8 cellular contexts compared by ENCODE assay signal in genomic region chr16:30741461-30741914, GRCh38. TPM values are rescaled to one million over a fixed set of nuclear protein-coding genes. Genes with fewer than 3 reads are reported as not detected.
DNase-seq lines count a peak whose midpoint lies in the region; ATAC-seq and TF ChIP-seq lines count a peak whose summit lies in the region.

No MANE protein-coding gene starts in this region.

- peak overlapping the region; percentile 54 for H3K9ac ChIP-seq in HUES6 (ENCODE audit: low read length)
- H3K9ac ChIP-seq in colonic mucosa (ENCODE audit: low read depth in 2 of 2, low read length in 2 of 2), result peak overlapping the region in 1 of 2 donors; percentile 72

- TF ChIP-seq CTCF in AG04450 (IDR thresholded peaks at IDR 0.05; ENCODE audit: low read depth, low read length), result no peak
- TF ChIP-seq CTCF in colonic mucosa (IDR thresholded peaks at IDR 0.05), result no peak

- H3K36me3 ChIP-seq in HUES6 (ENCODE audit: control insufficient read depth, insufficient read depth, low read length), result peaks cover 64% of the 10 kb centered on the region
- H3K36me3 ChIP-seq in colonic mucosa, result peaks cover 22% of the 10 kb centered on the region
- H3K36me3 ChIP-seq in mesodermal cell (ENCODE audit: control insufficient read depth, insufficient read depth, low read length), result peaks cover 81% of the 10 kb centered on the region

- 75 to 88% methylated on average over 2 to 3 of the region's 6 CpGs for WGBS in mesodermal cell (ENCODE audit: insufficient coverage in 2 of 2), 2 experiments

- no peaks in the 10 kb centered on the region for H3K27me3 ChIP-seq in AG04450 (ENCODE audit: control insufficient read depth, insufficient read depth, low read length)
- H3K27me3 ChIP-seq in HUES6 (ENCODE audit: control insufficient read depth, insufficient read depth, low read length), result no peaks in the 10 kb centered on the region
- no peaks in the 10 kb centered on the region for H3K27me3 ChIP-seq in colonic mucosa

- H3K9me3 ChIP-seq in AG04450 (ENCODE audit: control insufficient read depth, insufficient read depth, low read length) (no peaks in the 10 kb centered on the region), HUES6 (ENCODE audit: control insufficient read depth, insufficient read depth, low read depth, low read length) (no peaks in the 10 kb centered on the region), colonic mucosa (no peaks in the 10 kb centered on the region), mesodermal cell (ENCODE audit: control insufficient read depth, low read length) (no peaks in the 10 kb centered on the region)

- peak overlapping the region; percentile 69 for H3K27ac ChIP-seq in AG04450 (ENCODE audit: low read depth, low read length)
- H3K27ac ChIP-seq in HUES6 (ENCODE audit: low read depth, low read length), result no peak overlapping the region
- H3K27ac ChIP-seq in colonic mucosa, result peak overlapping the region; percentile 80
- peak overlapping the region; percentile 91 for H3K27ac ChIP-seq in mesodermal cell (ENCODE audit: low read depth, low read length, severe bottlenecking)

- POLR2A ChIA-PET in AG04450 (lab: Yijun Ruan, JAX), result no interaction called here

- intact Hi-C loops in colonic mucosa (cut with DNase I), result no loop called here

- CTCF ChIA-PET in AG04450 (lab: Charles Lee), result no interaction called here

- H3K4me1 ChIP-seq in HUES6 (ENCODE audit: control insufficient read depth, insufficient read depth, low read length), result peaks cover 18% of the 10 kb centered on the region; the same call in 1 of the 2 replicates
- H3K4me1 ChIP-seq in colonic mucosa, result peaks cover 10% of the 10 kb centered on the region
- peaks cover 33% of the 10 kb centered on the region for H3K4me1 ChIP-seq in mesodermal cell (ENCODE audit: control insufficient read depth, insufficient read depth, low read length, poor library complexity, severe bottlenecking)

- DNase-seq in AG04450 (ENCODE audit: low read depth, low spot score) (peak; percentile 70), colonic mucosa (peak; percentile 70), middle frontal gyrus (ENCODE audit: extremely low spot score, low spot score) (no peak), KG1 (lab: John Stamatoyannopoulos, UW) (no peak)
- no peak for DNase-seq in stimulated activated CD4-positive, alpha-beta T cell treated with anti-CD3 and anti-CD28 coated beads, Interleukin-15, amount 100 ng/mL, for 24 hours

- ATAC-seq in HG02759 (IDR thresholded peaks at IDR 0.05; ENCODE audit: unreplicated experiment), result no peak

- H3K4me3 ChIP-seq in AG04450 (ENCODE audit: low read depth, low read length) (no peak overlapping the region), HUES6 (ENCODE audit: low read depth, low read length) (no peak overlapping the region), colonic mucosa (no peak overlapping the region), mesodermal cell (ENCODE audit: extremely low read depth, insufficient read depth, low read length, poor library complexity, severe bottlenecking) (no peak overlapping the region)

RNA-seq across cellular contexts. Expression of gene PHKG2, which starts 6.7 kb away (rescaled TPM):
- polyA plus RNA-seq in AG04450 (2011; rRNA removed), result 21.7 and 26.0 TPM in 2 replicates
- 18.6 and 28.5 TPM in 2 replicates for polyA minus RNA-seq in AG04450 (2011; rRNA and poly(A)+ RNA removed)
- total RNA-seq in colonic mucosa, result 10 to 100 TPM; 33.6 to 47.8 TPM
- 32.7 TPM for polyA plus RNA-seq in mesodermal cell (2013, experiment 1 of 2)
- 27.0 TPM for polyA plus RNA-seq in mesodermal cell (2013, experiment 2 of 2)

RNA-seq across cellular contexts. Expression of gene CFAP119, which starts 20.4 kb away (rescaled TPM):
- polyA plus RNA-seq in AG04450 (2011; rRNA removed), result 2.6 and 3.1 TPM in 2 replicates
- 1.9 and 3.6 TPM in 2 replicates for polyA minus RNA-seq in AG04450 (2011; rRNA and poly(A)+ RNA removed)
- total RNA-seq in colonic mucosa, result 10 to 100 TPM in 1 of 2 donors, 1 to 10 TPM in 1; 8.6 to 12.7 TPM
- 4.5 TPM for polyA plus RNA-seq in mesodermal cell (2013, experiment 1 of 2)
- polyA plus RNA-seq in mesodermal cell (2013, experiment 2 of 2), result 5.3 TPM

RNA-seq across cellular contexts. Expression of gene RNF40, which starts 20.6 kb away (rescaled TPM):
- 66.8 and 75.5 TPM in 2 replicates for polyA plus RNA-seq in AG04450 (2011; rRNA removed)
- polyA minus RNA-seq in AG04450 (2011; rRNA and poly(A)+ RNA removed), result 108 and 117 TPM in 2 replicates
- total RNA-seq in colonic mucosa, result 100 to 1,000 TPM in 1 of 2 donors, 10 to 100 TPM in 1; 94.6 to 117 TPM
- polyA plus RNA-seq in mesodermal cell (2013, experiment 1 of 2), result 77.9 TPM
- 66.5 TPM for polyA plus RNA-seq in mesodermal cell (2013, experiment 2 of 2)

RNA-seq across cellular contexts. Expression of gene SRCAP, which starts 42.5 kb away (rescaled TPM):
- polyA plus RNA-seq in AG04450 (2011; rRNA removed), result 3.1 and 5.8 TPM in 2 replicates
- 12.3 and 17.1 TPM in 2 replicates for polyA minus RNA-seq in AG04450 (2011; rRNA and poly(A)+ RNA removed)
- total RNA-seq in colonic mucosa, result 10 to 100 TPM; 44.0 to 79.3 TPM
- polyA plus RNA-seq in mesodermal cell (2013, experiment 1 of 2), result 24.7 TPM
- polyA plus RNA-seq in mesodermal cell (2013, experiment 2 of 2), result 17.1 TPM

RNA-seq across cellular contexts. Expression of gene ZNF629, which starts 45.5 kb away (rescaled TPM):
- 5.1 and 8.0 TPM in 2 replicates for polyA plus RNA-seq in AG04450 (2011; rRNA removed)
- 9.5 and 9.9 TPM in 2 replicates for polyA minus RNA-seq in AG04450 (2011; rRNA and poly(A)+ RNA removed)
- total RNA-seq in colonic mucosa, result 10 to 100 TPM; 11.8 to 15.2 TPM
- polyA plus RNA-seq in mesodermal cell (2013, experiment 1 of 2), result 19.6 TPM
- 18.7 TPM for polyA plus RNA-seq in mesodermal cell (2013, experiment 2 of 2)

Comparison
In these comparisons a context has a peak if more than half of its experiments do, and no peak if none do; other contexts are left out.
1. DNase-seq: peak in AG04450 (single experiment) and colonic mucosa (single experiment); none in middle frontal gyrus (single experiment), stimulated activated CD4-positive, alpha-beta T cell treated with anti-CD3 and anti-CD28 coated beads, Interleukin-15, amount 100 ng/mL, for 24 hours (single experiment) and KG1 (single experiment).